ENCODE assay signal across 13 cellular contexts in genomic region chr1:29697391-29697780, GRCh38.
DNase-seq lines count a peak whose midpoint lies in the region; ATAC-seq and TF ChIP-seq lines count a peak whose summit lies in the region.
"Had no signal": no experiment of that assay in that cellular context is flagged by ENCODE, and none has a peak within 500 bp of the region (broad histone marks: within the 10 kb centered on the region; RNA-seq: fewer than 3 reads in every experiment).

No MANE protein-coding gene starts in this region.

- no peak overlapping the region for H3K9ac ChIP-seq in neural progenitor cell
- H3K9ac ChIP-seq: GM23248 had no signal

- H3K27me3 ChIP-seq in neural progenitor cell (no peaks in the 10 kb centered on the region), upper lobe of right lung (no peaks in the 10 kb centered on the region)

- no peak for ATAC-seq in upper lobe of right lung
- ATAC-seq in HG03378 (IDR thresholded peaks at IDR 0.05; ENCODE audit: unreplicated experiment) = no peak
- no peak for ATAC-seq in GM19023 (IDR thresholded peaks at IDR 0.05; ENCODE audit: unreplicated experiment)

- no peaks in the 10 kb centered on the region for H4K20me1 ChIP-seq in neural progenitor cell (ENCODE audit: low read depth)

- H3K9me3 Mint-ChIP-seq in neural progenitor cell = peaks cover 7% of the 10 kb centered on the region

- no peak overlapping the region for H3K4me3 Mint-ChIP-seq in neural progenitor cell
- H3K4me3 Mint-ChIP-seq: CD8-positive, alpha-beta memory T cell had no signal

- H3K27ac ChIP-seq in caudate nucleus (ENCODE audit: low read depth, low read length) (peak overlapping the region; percentile 96), neural progenitor cell (no peak overlapping the region), upper lobe of right lung (no peak overlapping the region)
- H3K27ac ChIP-seq: 22Rv1, GM23248 had no signal

- H3K4me1 ChIP-seq in neural progenitor cell (no peaks in the 10 kb centered on the region), upper lobe of right lung (no peaks in the 10 kb centered on the region)
- H3K4me1 ChIP-seq: Caco-2 had no signal

- intact Hi-C loops in upper lobe of right lung (cut with DNase I) = no loop called here

- H3K9me3 ChIP-seq in neural progenitor cell (ENCODE audit: low read depth) (no peaks in the 10 kb centered on the region), upper lobe of right lung (no peaks in the 10 kb centered on the region)
- H3K9me3 ChIP-seq: Caco-2 had no signal

- H3K27me3 Mint-ChIP-seq in neural progenitor cell (ENCODE audit: insufficient read depth, low read depth) = peaks cover 11% of the 10 kb centered on the region

- peak overlapping the region; percentile 94 for H3K27ac Mint-ChIP-seq in neural progenitor cell
- H3K27ac Mint-ChIP-seq: CD8-positive, alpha-beta memory T cell had no signal

- H3K4me3 ChIP-seq in neural progenitor cell (no peak overlapping the region), upper lobe of right lung (no peak overlapping the region)
- H3K4me3 ChIP-seq: GM23248 had no signal

- DNase-seq in activated effector memory CD4-positive, alpha-beta T cell treated with anti-CD3 and anti-CD28 coated beads, Interleukin-2, amount 50 U/mL, for 16 hours = peak; percentile 53
- DNase-seq in activated effector memory CD4-positive, alpha-beta T cell treated with Interleukin-2 at 50 U/mL for 16 hours = no peak
- DNase-seq in caudate nucleus (lab: John Stamatoyannopoulos, UW) (no peak), neural progenitor cell (ENCODE audit: low spot score) (no peak), upper lobe of right lung (peak; percentile 41), kidney glomerular epithelial cell (lab: John Stamatoyannopoulos, UW) (no peak)
- DNase-seq: CD8-positive, alpha-beta memory T cell; GDM1 had no signal

- H3K36me3 ChIP-seq in neural progenitor cell (no peaks in the 10 kb centered on the region), upper lobe of right lung (no peaks in the 10 kb centered on the region)

- no peaks in the 10 kb centered on the region for H3K36me3 Mint-ChIP-seq in neural progenitor cell
- H3K36me3 Mint-ChIP-seq: CD8-positive, alpha-beta memory T cell had no signal

- H3K4me2 ChIP-seq in neural progenitor cell = no peak overlapping the region

- peaks cover 40% of the 10 kb centered on the region for H3K4me1 Mint-ChIP-seq in neural progenitor cell
- H3K4me1 Mint-ChIP-seq: CD8-positive, alpha-beta memory T cell had no signal

- H3K79me2 ChIP-seq in neural progenitor cell (ENCODE audit: low read depth) = no peaks in the 10 kb centered on the region

- TF ChIP-seq CTCF in neural progenitor cell (IDR thresholded peaks at IDR 0.05) (no peak), upper lobe of right lung (IDR thresholded peaks at IDR 0.05) (no peak)

- no peak overlapping the region for H2AFZ ChIP-seq in neural progenitor cell (replicated peaks)

- no peaks in the 10 kb centered on the region for H3F3A ChIP-seq in neural progenitor cell (ENCODE audit: low read depth)

Comparison
In these comparisons a context has a peak if more than half of its experiments do, and no peak if none do; other contexts are left out.
1. DNase-seq: peak in activated effector memory CD4-positive, alpha-beta T cell treated with anti-CD3 and anti-CD28 coated beads, Interleukin-2, amount 50 U/mL, for 16 hours (single experiment) and upper lobe of right lung (single experiment); none in activated effector memory CD4-positive, alpha-beta T cell treated with Interleukin-2 at 50 U/mL for 16 hours (single experiment), caudate nucleus (0 of 61), neural progenitor cell (single experiment) and kidney glomerular epithelial cell (single experiment).